ENCODE assay signal across 20 cellular contexts in genomic region chr12:122544537-122544936, GRCh38. TPM values are rescaled to one million over a fixed set of nuclear protein-coding genes. Genes with fewer than 3 reads are reported as not detected.
DNase-seq lines count a peak whose midpoint lies in the region; ATAC-seq, FAIRE-seq and TF ChIP-seq lines count a peak whose summit lies in the region.
"Had no signal": no experiment of that assay in that cellular context is flagged by ENCODE, and none has a peak within 500 bp of the region (broad histone marks: within the 10 kb centered on the region; RNA-seq: fewer than 3 reads in every experiment).

No MANE protein-coding gene starts in this region.

- H3K27me3 ChIP-seq in BE2C = no peaks in the 10 kb centered on the region
- H3K27me3 ChIP-seq: MG63 had no signal

- no peak overlapping the region for H3K9ac ChIP-seq in SK-N-MC (ENCODE audit: insufficient read length)
- H3K9ac ChIP-seq: GM23248 had no signal

- no peaks in the 10 kb centered on the region for H3K4me1 ChIP-seq in BE2C

- H3K36me3 ChIP-seq in SK-N-MC (ENCODE audit: insufficient read depth, low read length) (peaks cover 75% of the 10 kb centered on the region), BE2C (peaks cover 53% of the 10 kb centered on the region)

- no peak for DNase-seq in GM12892 (ENCODE audit: insufficient read length)
- DNase-seq in SK-N-MC (ENCODE audit: low read depth, low spot score) = no peak
- DNase-seq in BE2C = no peak
- DNase-seq in NCI-H1694 (lab: John Stamatoyannopoulos, UW) = no peak
- no peak for DNase-seq in GM03348 (ENCODE audit: low spot score)
- no peak for DNase-seq in NCI-H1105 (lab: John Stamatoyannopoulos, UW)
- DNase-seq: ACHN; C1 segment of cervical spinal cord; Calu3; CD8-positive, alpha-beta T cell; GM23248; H9; MG63; NCI-H1048; NCI-H1436; NCI-H1930; NCI-H69; T-cell had no signal

- peak; percentile 76 for FAIRE-seq in GM12892 (lab: Jason Lieb, UNC)

- peak; percentile 50 for ATAC-seq in GM21786 (IDR thresholded peaks at IDR 0.05; ENCODE audit: unreplicated experiment)
- ATAC-seq: CD8-positive, alpha-beta T cell; Panc1; T-cell had no signal

- TF ChIP-seq CTCF in BE2C (IDR thresholded peaks at IDR 0.05; ENCODE audit: low read depth, low read length) = no peak

- H3K4me3 ChIP-seq in SK-N-MC (no peak overlapping the region), BE2C (ENCODE audit: low read depth, low read length) (no peak overlapping the region)
- H3K4me3 ChIP-seq: GM23248, MG63 had no signal

- no peak for TF ChIP-seq POLR2A in GM12892 (IDR thresholded peaks at IDR 0.05; ENCODE audit: low read depth, low read length)

- H3K9me3 ChIP-seq in SK-N-MC (ENCODE audit: low read depth, low read length) (no peaks in the 10 kb centered on the region), BE2C (no peaks in the 10 kb centered on the region)
- H3K9me3 ChIP-seq: MG63 had no signal

- H3K27ac ChIP-seq in SK-N-MC = 0 out of 2 replicates have a peak overlapping the region, but pooled peaks have one; percentile 21
- H3K27ac ChIP-seq: GM23248 had no signal

RNA-seq across cellular contexts. Expression of gene KNTC1, which starts 17.5 kb away (rescaled TPM):
- 62.0 TPM for polyA plus RNA-seq in GM12892 (2012; ENCODE audit: missing spikeins)
- 6.6 TPM for polyA plus RNA-seq in BE2C (2012; ENCODE audit: insufficient read depth, insufficient read length, low read depth)

RNA-seq across cellular contexts. Expression of gene RSRC2, which starts 17.8 kb away (rescaled TPM):
- 72.6 TPM for polyA plus RNA-seq in GM12892 (2012; ENCODE audit: missing spikeins)
- 173 TPM for polyA plus RNA-seq in BE2C (2012; ENCODE audit: insufficient read depth, insufficient read length, low read depth)

RNA-seq across cellular contexts. Expression of gene ZCCHC8, which starts 43.8 kb away (rescaled TPM):
- polyA plus RNA-seq in GM12892 (2012; ENCODE audit: missing spikeins) = 23.6 TPM
- polyA plus RNA-seq in BE2C (2012; ENCODE audit: insufficient read depth, insufficient read length, low read depth) = 16.4 TPM
